ENCODE assay signal across 9 cellular contexts in the genomic region with DNA sequence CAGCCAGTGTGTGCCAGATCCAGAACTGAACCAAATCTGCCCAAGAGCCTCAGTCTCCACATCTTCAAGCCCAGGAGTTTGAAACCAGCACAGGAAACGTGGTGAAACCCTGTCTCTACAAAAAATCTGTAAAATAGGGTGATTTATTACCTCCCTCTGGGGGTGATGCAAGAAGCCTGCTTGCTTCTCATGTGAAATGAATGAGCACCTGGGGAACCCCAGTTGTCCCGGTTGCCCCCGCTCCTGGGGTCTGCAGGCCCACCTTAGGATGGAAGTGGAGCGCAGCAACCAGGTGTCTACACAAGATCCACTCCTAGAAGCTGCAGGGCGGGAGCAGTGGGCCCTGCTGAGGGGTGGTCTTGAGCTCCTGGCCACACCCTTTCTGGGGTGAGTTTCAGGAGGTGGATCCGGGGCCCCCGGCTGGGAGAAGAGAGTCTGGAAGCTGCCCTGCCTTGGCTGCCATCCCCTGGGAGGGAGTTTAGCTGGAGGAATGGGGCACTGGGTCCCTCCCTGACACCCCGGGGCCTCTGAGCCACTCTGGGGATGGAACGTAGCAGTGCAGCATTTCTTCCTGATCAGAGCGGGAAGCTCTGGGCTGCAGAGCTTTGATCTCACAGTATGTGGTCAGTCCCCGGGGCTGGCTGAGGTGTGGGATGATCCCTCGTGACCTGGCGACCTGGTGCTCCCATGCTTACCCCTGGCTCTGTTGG.
DNase-seq lines count a peak whose midpoint lies in the region; ATAC-seq and TF ChIP-seq lines count a peak whose summit lies in the region.
"Had no signal": no experiment of that assay in that cellular context is flagged by ENCODE, and none has a peak within 500 bp of the region (broad histone marks: within the 10 kb centered on the region; RNA-seq: fewer than 3 reads in every experiment).

No MANE protein-coding gene starts in this region.

- H3K9me3 Mint-ChIP-seq in activated T-cell treated with anti-CD3 and anti-CD28 coated beads, Interleukin-2, amount 50 U/mL, for 72 hours = no peaks in the 10 kb centered on the region
- H3K9me3 Mint-ChIP-seq: nephron had no signal

- no peaks in the 10 kb centered on the region for H3K27me3 ChIP-seq in mucosa of stomach (ENCODE audit: control insufficient read depth, insufficient read depth, low read length)

- peak in 1 of 2 donors; percentile 45 for DNase-seq in activated T-cell treated with anti-CD3 and anti-CD28 coated beads, Interleukin-2, amount 50 U/mL, for 72 hours
- no peak for DNase-seq in GM03348 (ENCODE audit: low spot score)
- no peak for DNase-seq in HEK293T (ENCODE audit: extremely low spot score)
- no peak for DNase-seq in OCI-M1 (lab: John Stamatoyannopoulos, UW)
- no peak for DNase-seq in 8988T

- no peaks in the 10 kb centered on the region for H3K36me3 ChIP-seq in mucosa of stomach (ENCODE audit: control insufficient read depth, insufficient read depth, low read length)

- no peaks in the 10 kb centered on the region for H3K9me3 ChIP-seq in mucosa of stomach (ENCODE audit: control insufficient read depth, low read length)

- ATAC-seq in GM18498 (IDR thresholded peaks at IDR 0.05; ENCODE audit: unreplicated experiment) (peak; percentile 15), HG02840 (IDR thresholded peaks at IDR 0.05; ENCODE audit: low FRiP score, unreplicated experiment) (peak; percentile 25)
- peak in 1 of 2 donors; percentile 26 for ATAC-seq in activated T-cell treated with anti-CD3 and anti-CD28 coated beads, Interleukin-2, amount 50 U/mL, for 72 hours (replicated peaks in 1 of 2)

- POLR2A ChIA-PET in HEK293T (lab: Yijun Ruan, JAX) = interaction anchor here (1.0 to 2.3 kb wide), 2 partner anchors 21 to 426 kb away, joined by 3 to 7 read pairs; no protein-coding TSS in a partner anchor

- no peaks in the 10 kb centered on the region for H3K36me3 Mint-ChIP-seq in activated T-cell treated with anti-CD3 and anti-CD28 coated beads, Interleukin-2, amount 50 U/mL, for 72 hours (ENCODE audit: insufficient read depth in 2 of 2)

- H3K27ac Mint-ChIP-seq in activated T-cell treated with anti-CD3 and anti-CD28 coated beads, Interleukin-2, amount 50 U/mL, for 72 hours = peak overlapping the region; percentile 97

- CTCF ChIA-PET in HEK293T (lab: Yijun Ruan, JAX) = interaction anchor here (0.8 to 1.3 kb wide), 5 partner anchors 8 to 74 kb away, joined by 3 to 4 read pairs (median 4); no protein-coding TSS in a partner anchor

- no peak overlapping the region for H3K4me3 ChIP-seq in mucosa of stomach (ENCODE audit: low read length)

- peaks cover 45% of the 10 kb centered on the region for H3K4me1 ChIP-seq in mucosa of stomach (ENCODE audit: control insufficient read depth, insufficient read depth, low read length)

- H3K27me3 Mint-ChIP-seq in activated T-cell treated with anti-CD3 and anti-CD28 coated beads, Interleukin-2, amount 50 U/mL, for 72 hours (ENCODE audit: low read depth) = no peaks in the 10 kb centered on the region

- H3K4me3 Mint-ChIP-seq in activated T-cell treated with anti-CD3 and anti-CD28 coated beads, Interleukin-2, amount 50 U/mL, for 72 hours = peak overlapping the region; percentile 86 to 89
- H3K4me3 Mint-ChIP-seq: nephron had no signal

- peaks cover 69% of the 10 kb centered on the region for H3K4me1 Mint-ChIP-seq in activated T-cell treated with anti-CD3 and anti-CD28 coated beads, Interleukin-2, amount 50 U/mL, for 72 hours (ENCODE audit: low read depth)

- peak overlapping the region; percentile 38 for H3K9ac ChIP-seq in mucosa of stomach (ENCODE audit: low read length)

TF ChIP-seq in HEK293T, 16 proteins besides CTCF, POLR2A, EP300 and RAD21:
- TF ChIP-seq L3MBTL2 (conservative IDR thresholded peaks at IDR 0.05) (no peak), ZNF384 (IDR thresholded peaks at IDR 0.05) (no peak)
